ENCODE assay signal across 16 cellular contexts in genomic region chr18:33670052-33670451, GRCh38.
A peak's percentile ranks its signal among the peaks of the same experiment; 100 is the strongest.
DNase-seq lines count a peak whose midpoint lies in the region; ATAC-seq, FAIRE-seq and TF ChIP-seq lines count a peak whose summit lies in the region.
"Had no signal": no experiment of that assay in that cellular context is flagged by ENCODE, and none has a peak within 500 bp of the region (broad histone marks: within the 10 kb centered on the region; RNA-seq: fewer than 3 reads in every experiment).

No MANE protein-coding gene starts in this region.

- no peaks in the 10 kb centered on the region for H3K9me3 ChIP-seq in aorta (ENCODE audit: control insufficient read depth, low read length)
- H3K9me3 ChIP-seq: BLaER1 had no signal

- CTCF ChIA-PET in HEK293T (lab: Yijun Ruan, JAX), result no interaction called here

- no peak for FAIRE-seq in HTR-8/SVneo (lab: Jason Lieb, UNC)
- FAIRE-seq: GM19239, H1 had no signal

- 93 to 96% methylated on average over 6 of the region's 6 CpGs for WGBS in aorta, 2 donors

- no peaks in the 10 kb centered on the region for H3K4me1 ChIP-seq in aorta (ENCODE audit: control insufficient read depth in 1 of 2, insufficient read depth in 2 of 2, low read length in 2 of 2)
- H3K4me1 ChIP-seq: BLaER1 had no signal

- no peaks in the 10 kb centered on the region for H3K27me3 ChIP-seq in aorta (ENCODE audit: control insufficient read depth in 1 of 2, insufficient read depth in 2 of 2, low read length in 1 of 2)
- H3K27me3 ChIP-seq: BLaER1 had no signal

- no peak overlapping the region for H3K4me3 ChIP-seq in aorta (ENCODE audit: low read length in 2 of 2)
- H3K4me3 ChIP-seq: BLaER1 had no signal

- H3K36me3 ChIP-seq in aorta (ENCODE audit: control insufficient read depth in 1 of 2, insufficient read depth in 2 of 2, low read length in 1 of 2), result no peaks in the 10 kb centered on the region
- H3K36me3 ChIP-seq: BLaER1 had no signal

- no peak overlapping the region for H3K27ac ChIP-seq in aorta (ENCODE audit: low read depth in 1 of 2, low read length in 2 of 2)
- H3K27ac ChIP-seq: BLaER1 had no signal

- DNase-seq in HEK293T (ENCODE audit: extremely low spot score) (peak; percentile 40), NCI-H2227 (lab: John Stamatoyannopoulos, UW; ENCODE audit: unreplicated experiment) (peak; percentile 19), RPMI8226 (peak; percentile 94), HTR-8/SVneo (ENCODE audit: insufficient read length, low spot score) (no peak), aorta (no peak), C1 segment of cervical spinal cord (lab: John Stamatoyannopoulos, UW) (no peak)
- DNase-seq: 8988T; Calu3; CD8-positive, alpha-beta T cell; DMS79 treated with DMSO at 0.1 percent for 48 hours; GF-D8; H9 had no signal

- ATAC-seq in aorta (ENCODE audit: low FRiP score), result no peak
- no peak for ATAC-seq in HG03280 (IDR thresholded peaks at IDR 0.05; ENCODE audit: unreplicated experiment)
- ATAC-seq: CD8-positive, alpha-beta T cell had no signal

- intact Hi-C loops in aorta (cut with DNase I), result no loop called here

- POLR2A ChIA-PET in HEK293T (lab: Yijun Ruan, JAX), result no interaction called here

TF ChIP-seq in HEK293T, 16 proteins besides CTCF, POLR2A, EP300 and RAD21:
- no peak for TF ChIP-seq NFRKB (IDR thresholded peaks at IDR 0.05)
- TF ChIP-seq, protein P1, sequence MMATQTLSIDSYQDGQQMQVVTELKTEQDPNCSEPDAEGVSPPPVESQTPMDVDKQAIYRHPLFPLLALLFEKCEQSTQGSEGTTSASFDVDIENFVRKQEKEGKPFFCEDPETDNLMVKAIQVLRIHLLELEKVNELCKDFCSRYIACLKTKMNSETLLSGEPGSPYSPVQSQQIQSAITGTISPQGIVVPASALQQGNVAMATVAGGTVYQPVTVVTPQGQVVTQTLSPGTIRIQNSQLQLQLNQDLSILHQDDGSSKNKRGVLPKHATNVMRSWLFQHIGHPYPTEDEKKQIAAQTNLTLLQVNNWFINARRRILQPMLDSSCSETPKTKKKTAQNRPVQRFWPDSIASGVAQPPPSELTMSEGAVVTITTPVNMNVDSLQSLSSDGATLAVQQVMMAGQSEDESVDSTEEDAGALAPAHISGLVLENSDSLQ (IDR thresholded peaks at IDR 0.05), result peak; percentile 84
TF ChIP-seq in HEK293T: peak in this region for 1.

Comparison
In these comparisons a context has a peak if more than half of its experiments do, and no peak if none do; other contexts are left out.
1. DNase-seq: peak in HEK293T (single experiment), NCI-H2227 (single experiment) and RPMI8226 (single experiment); none in HTR-8/SVneo (single experiment), aorta (0 of 2) and C1 segment of cervical spinal cord (0 of 14).